Comparison of ENCODE assay signal across 15 cellular contexts in the genomic region with DNA sequence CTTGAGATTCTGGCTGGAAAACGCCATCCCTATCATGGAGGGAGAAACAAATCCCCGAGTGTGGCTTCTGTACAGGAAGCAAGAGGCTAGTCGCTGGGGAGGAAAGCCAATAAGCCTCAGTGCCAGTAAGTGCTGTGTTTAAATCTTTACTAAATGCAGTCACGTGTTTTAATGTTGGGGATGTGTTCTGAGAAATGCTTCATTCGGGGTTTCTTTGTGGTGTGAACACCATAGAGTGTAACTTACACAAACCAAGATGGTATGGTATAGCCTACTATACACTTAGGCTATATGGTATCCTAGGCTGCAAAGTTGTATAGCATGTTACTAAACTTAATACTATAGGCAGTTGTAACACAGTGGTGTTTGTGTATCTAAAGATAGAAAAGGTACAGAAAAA.
DNase-seq lines count a peak whose midpoint lies in the region; ATAC-seq and TF ChIP-seq lines count a peak whose summit lies in the region.
"Had no signal": no experiment of that assay in that cellular context is flagged by ENCODE, and none has a peak within 500 bp of the region (broad histone marks: within the 10 kb centered on the region; RNA-seq: fewer than 3 reads in every experiment).

No MANE protein-coding gene starts in this region.

- H3K27ac Mint-ChIP-seq in natural killer cell treated with Interleukin-12 subunit alpha and Interleukin-12 subunit beta and Interleukin-15 and Interleukin-18, amount 100 ng/mL, for 72 hours = peak overlapping the region in 1 of 2 donors; percentile 3
- H3K27ac Mint-ChIP-seq in natural killer cell (no peak overlapping the region), H9 (peak overlapping the region in 1 of 3 experiments; percentile 33; a peak in 1 of 7 replicates)
- H3K27ac Mint-ChIP-seq: CD8-positive, alpha-beta T cell had no signal

- H3K56ac ChIP-seq in H9 (ENCODE audit: insufficient read length, low read depth, low read length) = no peak overlapping the region

- WGBS in H9 (ENCODE audit: extremely low coverage, insufficient read length, low lambda C conversion rate) = no CpG with 5 or more reads among the region's 5 CpGs
- no CpG with 5 or more reads among the region's 5 CpGs for WGBS in neuronal stem cell (ENCODE audit: extremely low coverage in 2 of 2, insufficient read length in 2 of 2, insufficient replicate concordance in 1 of 2), 2 donors

- TF ChIP-seq CTCF in natural killer cell (IDR thresholded peaks at IDR 0.05) (no peak), H9 (conservative IDR thresholded peaks at IDR 0.05) (no peak), WERI-Rb-1 (IDR thresholded peaks at IDR 0.05; ENCODE audit: low read depth, low read length) (no peak)

- peak overlapping the region; percentile 36 for H3K4me3 Mint-ChIP-seq in natural killer cell treated with Interleukin-12 subunit alpha and Interleukin-12 subunit beta and Interleukin-15 and Interleukin-18, amount 100 ng/mL, for 72 hours
- H3K4me3 Mint-ChIP-seq in natural killer cell (no peak overlapping the region), H9 (no peak overlapping the region)
- H3K4me3 Mint-ChIP-seq: CD8-positive, alpha-beta T cell had no signal

- H2AK5ac ChIP-seq in H9 (ENCODE audit: insufficient read length, low read length) = no peak overlapping the region
- H2AK5ac ChIP-seq in neuronal stem cell (ENCODE audit: low read depth, low read length) = no peak overlapping the region

- H3K79me1 ChIP-seq in H9 (ENCODE audit: insufficient read depth, low read depth, low read length, poor library complexity, severe bottlenecking) (no peaks in the 10 kb centered on the region), neuronal stem cell (ENCODE audit: low read depth, low read length) (no peaks in the 10 kb centered on the region)

- no peaks in the 10 kb centered on the region for H4K20me1 ChIP-seq in H9 (ENCODE audit: control insufficient read depth, insufficient read depth, insufficient read length)

- no peaks in the 10 kb centered on the region for H3K9me3 ChIP-seq in H9 (ENCODE audit: control insufficient read depth, low read depth, low read length)
- peaks cover 0 to under 1% of the 10 kb centered on the region in 2 donors for H3K9me3 ChIP-seq in neuronal stem cell (replicated peaks in 1 of 2; ENCODE audit: control insufficient read depth in 2 of 2, insufficient read depth in 1 of 2, low read depth in 1 of 2, low read length in 2 of 2)
- H3K9me3 ChIP-seq in WERI-Rb-1 (ENCODE audit: severe bottlenecking) = no peaks in the 10 kb centered on the region
- H3K9me3 ChIP-seq: A549, BE2C, Caco-2, HAP-1 had no signal

- H2BK15ac ChIP-seq in H9 (ENCODE audit: low read depth, low read length) = no peak overlapping the region
- H2BK15ac ChIP-seq in neuronal stem cell (ENCODE audit: low read length) = no peak overlapping the region

- H4K8ac ChIP-seq in H9 (replicated peaks; ENCODE audit: insufficient read length, low read depth, low read length) = no peak overlapping the region
- H4K8ac ChIP-seq in neuronal stem cell (ENCODE audit: low read depth, low read length) = no peak overlapping the region

- H3K27me3 ChIP-seq in H9 (ENCODE audit: insufficient read depth, low read length) (no peaks in the 10 kb centered on the region), neuronal stem cell (ENCODE audit: control insufficient read depth in 3 of 3, insufficient read depth in 3 of 3, low read depth in 1 of 3, low read length in 3 of 3) (no peaks in the 10 kb centered on the region), WERI-Rb-1 (ENCODE audit: insufficient read depth, low read depth, severe bottlenecking) (no peaks in the 10 kb centered on the region)
- H3K27me3 ChIP-seq: BE2C had no signal

- intact Hi-C loops in natural killer cell (cut with micrococcal nuclease) = no loop called here

- peak overlapping the region; percentile 24 for H2AFZ ChIP-seq in H9 (ENCODE audit: low read length)
- H2AFZ ChIP-seq in neuronal stem cell (ENCODE audit: low read length) = peak overlapping the region; percentile 34

- H3K27ac ChIP-seq in H9 (ENCODE audit: insufficient read length, low read depth, low read length) (no peak overlapping the region), neuronal stem cell (replicated peaks; ENCODE audit: low read length) (no peak overlapping the region), WERI-Rb-1 (no peak overlapping the region)
- H3K27ac ChIP-seq: A549, C4-2B had no signal

- H3K4me1 Mint-ChIP-seq in natural killer cell treated with Interleukin-12 subunit alpha and Interleukin-12 subunit beta and Interleukin-15 and Interleukin-18, amount 100 ng/mL, for 72 hours (ENCODE audit: low read depth in 2 of 2) = peaks cover 21 to 24% of the 10 kb centered on the region in 2 donors
- H3K4me1 Mint-ChIP-seq in natural killer cell (peaks cover 14 to 21% of the 10 kb centered on the region in 2 donors), H9 (peaks cover 22 to 24% of the 10 kb centered on the region in 2 experiments)

- H3K9ac ChIP-seq in H9 (ENCODE audit: extremely low read depth, insufficient read length, low read length) (no peak overlapping the region), neuronal stem cell (ENCODE audit: low read depth, low read length, poor library complexity) (no peak overlapping the region)

- H2BK12ac ChIP-seq in H9 (ENCODE audit: insufficient read length, low read depth, low read length) = no peak overlapping the region
- no peak overlapping the region for H2BK12ac ChIP-seq in neuronal stem cell (ENCODE audit: low read length)

- no peak overlapping the region for H3T11ph ChIP-seq in H9 (ENCODE audit: low read length)

- DNase-seq in natural killer cell treated with Interleukin-12 subunit alpha and Interleukin-12 subunit beta and Interleukin-15 and Interleukin-18, amount 100 ng/mL, for 72 hours (ENCODE audit: low spot score) = no peak
- DNase-seq in natural killer cell (no peak), H9 (no peak), neuronal stem cell (ENCODE audit: low spot score) (no peak), RPMI8226 (no peak), WERI-Rb-1 (no peak)
- DNase-seq: BE2C; Caco-2; CD8-positive, alpha-beta T cell; DND-41; GDM1 had no signal

- H3K4me2 ChIP-seq in H9 (ENCODE audit: insufficient read depth, insufficient read length, low read length) = no peak overlapping the region
- no peak overlapping the region for H3K4me2 ChIP-seq in neuronal stem cell (ENCODE audit: insufficient read depth, low read length, poor library complexity, severe bottlenecking)
- H3K4me2 ChIP-seq: A549 had no signal

- H3K18ac ChIP-seq in H9 (ENCODE audit: insufficient read length, low read depth, low read length) = no peak overlapping the region
- no peak overlapping the region for H3K18ac ChIP-seq in neuronal stem cell (ENCODE audit: low read length)

- no peaks in the 10 kb centered on the region for H3K79me2 ChIP-seq in H9 (ENCODE audit: insufficient read depth, low read length)

- H3K23ac ChIP-seq in H9 (ENCODE audit: insufficient read length, low read depth, low read length) (no peak overlapping the region), neuronal stem cell (ENCODE audit: low read depth, low read length, poor library complexity) (no peak overlapping the region)

- H3K23me2 ChIP-seq in H9 (ENCODE audit: insufficient read length, low read depth, low read length, poor library complexity, severe bottlenecking) = no peaks in the 10 kb centered on the region

- H3K14ac ChIP-seq in H9 (ENCODE audit: insufficient read depth, low read length) (no peak overlapping the region), neuronal stem cell (ENCODE audit: low read length) (no peak overlapping the region)

- no peaks in the 10 kb centered on the region for H3K9me3 Mint-ChIP-seq in natural killer cell treated with Interleukin-12 subunit alpha and Interleukin-12 subunit beta and Interleukin-15 and Interleukin-18, amount 100 ng/mL, for 72 hours
- H3K9me3 Mint-ChIP-seq in natural killer cell (no peaks in the 10 kb centered on the region), H9 (peaks cover 0 to 3% of the 10 kb centered on the region in 2 experiments; a peak in 3 of 5 replicates)
- H3K9me3 Mint-ChIP-seq: CD8-positive, alpha-beta T cell had no signal

- H3K4ac ChIP-seq in H9 (ENCODE audit: low read depth, low read length) (no peak overlapping the region), neuronal stem cell (ENCODE audit: low read length) (no peak overlapping the region)

- H2BK120ac ChIP-seq in H9 (ENCODE audit: low read depth, low read length, poor library complexity, severe bottlenecking) (no peak overlapping the region), neuronal stem cell (ENCODE audit: low read depth, low read length) (no peak overlapping the region)

- ATAC-seq in natural killer cell treated with Interleukin-12 subunit alpha and Interleukin-12 subunit beta and Interleukin-15 and Interleukin-18, amount 100 ng/mL, for 72 hours = peak in 1 of 2 donors; percentile 53
- ATAC-seq in natural killer cell (no peak), HG03432 (IDR thresholded peaks at IDR 0.05; ENCODE audit: unreplicated experiment) (no peak)
- ATAC-seq: A549; CD8-positive, alpha-beta T cell had no signal

- H2BK20ac ChIP-seq in H9 (ENCODE audit: low read depth, low read length, poor library complexity, severe bottlenecking) = no peak overlapping the region

- H3K4me1 ChIP-seq in H9 (ENCODE audit: insufficient read depth, low read length) = peaks cover 2% of the 10 kb centered on the region; the same call in 1 of the 2 replicates
- H3K4me1 ChIP-seq in neuronal stem cell (ENCODE audit: control insufficient read depth in 2 of 2, insufficient read depth in 1 of 2, low read depth in 1 of 2, low read length in 2 of 2) = no peaks in the 10 kb centered on the region
- H3K4me1 ChIP-seq: A549, BE2C, Caco-2 had no signal

- H3K36me3 ChIP-seq in neuronal stem cell (replicated peaks in 1 of 2; ENCODE audit: control insufficient read depth in 2 of 2, insufficient read depth in 2 of 2, low read length in 2 of 2) (no peaks in the 10 kb centered on the region), WERI-Rb-1 (no peaks in the 10 kb centered on the region)
- H3K36me3 ChIP-seq: BE2C, HAP-1 had no signal

- H3K4me3 ChIP-seq in neuronal stem cell (ENCODE audit: low read length in 2 of 2) (no peak overlapping the region), WERI-Rb-1 (ENCODE audit: low read depth, low read length) (no peak overlapping the region)
- H3K4me3 ChIP-seq: A549, HAP-1 had no signal

- H4K91ac ChIP-seq in H9 (ENCODE audit: insufficient read length, low read depth, low read length) (no peak overlapping the region), neuronal stem cell (ENCODE audit: low read depth, low read length, poor library complexity) (no peak overlapping the region)

- H3K27me3 Mint-ChIP-seq in natural killer cell treated with Interleukin-12 subunit alpha and Interleukin-12 subunit beta and Interleukin-15 and Interleukin-18, amount 100 ng/mL, for 72 hours = no peaks in the 10 kb centered on the region
- H3K27me3 Mint-ChIP-seq in natural killer cell (ENCODE audit: low read depth in 2 of 2) = peaks cover 0 to 8% of the 10 kb centered on the region in 2 donors
- no peaks in the 10 kb centered on the region; the same call in 1 of the 2 replicates for H3K27me3 Mint-ChIP-seq in H9 (ENCODE audit: low read depth)

- H3K36me3 Mint-ChIP-seq in natural killer cell treated with Interleukin-12 subunit alpha and Interleukin-12 subunit beta and Interleukin-15 and Interleukin-18, amount 100 ng/mL, for 72 hours = no peaks in the 10 kb centered on the region
- H3K36me3 Mint-ChIP-seq in natural killer cell (no peaks in the 10 kb centered on the region), H9 (ENCODE audit: insufficient read depth in 1 of 3, low read depth in 3 of 3) (no peaks in the 10 kb centered on the region; a peak in 1 of 7 replicates)
- H3K36me3 Mint-ChIP-seq: CD8-positive, alpha-beta T cell had no signal

- H2BK5ac ChIP-seq in H9 (ENCODE audit: insufficient read length, low read length) (no peak overlapping the region), neuronal stem cell (ENCODE audit: low read length) (no peak overlapping the region)

- no peak overlapping the region for H4K5ac ChIP-seq in H9 (ENCODE audit: insufficient read length, low read depth, low read length)
